Comparison of ENCODE assay signal across 31 cellular contexts in genomic region chr7:74071121-74071520, GRCh38. TPM values are rescaled to one million over a fixed set of nuclear protein-coding genes. Genes with fewer than 3 reads are reported as not detected.
"Had no signal": no experiment of that assay in that cellular context is flagged by ENCODE, and none has a peak within 500 bp of the region (broad histone marks: within the 10 kb centered on the region; RNA-seq: fewer than 3 reads in every experiment).

No MANE protein-coding gene starts in this region.

- H3K9me3 ChIP-seq: esophagus muscularis mucosa, gastroesophageal sphincter, heart right ventricle had no signal

- H3K4me1 Mint-ChIP-seq: activated CD4-positive, alpha-beta T cell treated with anti-CD3 and anti-CD28 coated beads for 36 hours; activated T-helper 17 cell treated with anti-CD3 and anti-CD28 coated beads, Interleukin-2, amount 50 U/mL, for 72 hours; central memory CD8-positive, alpha-beta T cell had no signal

- H3K27me3 Mint-ChIP-seq: activated CD4-positive, alpha-beta T cell treated with anti-CD3 and anti-CD28 coated beads for 36 hours; activated CD8-positive, alpha-beta memory T cell treated with anti-CD3 and anti-CD28 coated beads, Interleukin-2, amount 10 ng/mL, durations not matched to agents 7 days and 5 days; activated naive CD8-positive, alpha-beta T cell; activated T-helper 17 cell treated with anti-CD3 and anti-CD28 coated beads, Interleukin-2, amount 50 U/mL, for 72 hours; central memory CD8-positive, alpha-beta T cell; effector memory CD8-positive, alpha-beta T cell had no signal

- H3K27ac ChIP-seq: brain microvascular endothelial cell, esophagus muscularis mucosa, foreskin keratinocyte, heart right ventricle had no signal

- H3K27me3 ChIP-seq: brain microvascular endothelial cell, esophagus muscularis mucosa, foreskin keratinocyte, gastroesophageal sphincter, heart right ventricle had no signal

- DNase-seq: activated CD4-positive, alpha-beta T cell treated with anti-CD3 and anti-CD28 coated beads for 36 hours; activated CD4-positive, alpha-beta T cell treated with anti-CD3 and anti-CD28 coated beads, Interleukin-2, amount 50 U/mL, for 1 hour; activated CD4-positive, alpha-beta T cell treated with anti-CD3 and anti-CD28 coated beads, Interleukin-2, amount 50 U/mL, for 48 hours; activated CD4-positive, CD25-positive, alpha-beta regulatory T cell; activated CD4-positive, CD25-positive, alpha-beta regulatory T cell treated with anti-CD3 and anti-CD28 coated beads, Interleukin-2, amount 50 U/mL, for 72 hours; activated CD8-positive, alpha-beta memory T cell treated with anti-CD3 and anti-CD28 coated beads, Interleukin-2, amount 10 ng/mL, durations not matched to agents 7 days and 5 days; activated CD8-positive, alpha-beta memory T cell treated with anti-CD3 and anti-CD28 coated beads, Interleukin-2, amount 50 U/mL, for 4 hours; activated CD8-positive, alpha-beta T cell treated with anti-CD3 and anti-CD28 coated beads, Interleukin-2, amount 10 ng/mL, durations not matched to agents 7 days and 5 days; activated effector memory CD4-positive, alpha-beta T cell treated with Interleukin-2 at 50 U/mL for 16 hours; activated gamma-delta T cell treated with Interleukin-2 at 50 U/mL for 16 hours; activated naive CD4-positive, alpha-beta T cell treated with anti-CD3 and anti-CD28 coated beads, Interleukin-2, amount 50 U/mL, for 16 hours; activated naive CD4-positive, alpha-beta T cell treated with Interleukin-2 at 50 U/mL for 16 hours; activated T-cell treated with anti-CD3 and anti-CD28 coated beads, Interleukin-2, amount 50 U/mL, for 1 hour; activated T-cell treated with anti-CD3 and anti-CD28 coated beads, Interleukin-2, amount 50 U/mL, for 72 hours; amniotic stem cell; anterior cingulate cortex; brain microvascular endothelial cell; cortex of kidney; dermis blood vessel endothelial cell; effector CD4-positive, alpha-beta T cell; effector memory CD8-positive, alpha-beta T cell; erythroblast; foreskin keratinocyte; heart right ventricle; T-helper 2 cell had no signal

- H3K4me3 Mint-ChIP-seq: activated CD4-positive, alpha-beta T cell treated with anti-CD3 and anti-CD28 coated beads for 36 hours; activated CD8-positive, alpha-beta memory T cell treated with anti-CD3 and anti-CD28 coated beads, Interleukin-2, amount 10 ng/mL, durations not matched to agents 7 days and 5 days; activated CD8-positive, alpha-beta T cell treated with anti-CD3 and anti-CD28 coated beads, Interleukin-2, amount 10 ng/mL, durations not matched to agents 7 days and 5 days; activated naive CD8-positive, alpha-beta T cell; activated T-cell treated with anti-CD3 and anti-CD28 coated beads, Interleukin-2, amount 50 U/mL, for 72 hours; activated T-helper 17 cell treated with anti-CD3 and anti-CD28 coated beads, Interleukin-2, amount 50 U/mL, for 72 hours; central memory CD8-positive, alpha-beta T cell; effector memory CD8-positive, alpha-beta T cell had no signal

- H3K27ac Mint-ChIP-seq: activated CD4-positive, alpha-beta T cell treated with anti-CD3 and anti-CD28 coated beads for 36 hours; activated CD8-positive, alpha-beta memory T cell treated with anti-CD3 and anti-CD28 coated beads, Interleukin-2, amount 10 ng/mL, durations not matched to agents 7 days and 5 days; activated CD8-positive, alpha-beta T cell treated with anti-CD3 and anti-CD28 coated beads, Interleukin-2, amount 10 ng/mL, durations not matched to agents 7 days and 5 days; activated naive CD8-positive, alpha-beta T cell; activated T-cell treated with anti-CD3 and anti-CD28 coated beads, Interleukin-2, amount 50 U/mL, for 72 hours; activated T-helper 17 cell treated with anti-CD3 and anti-CD28 coated beads, Interleukin-2, amount 50 U/mL, for 72 hours; effector memory CD8-positive, alpha-beta T cell had no signal

- H3K4me1 ChIP-seq: foreskin keratinocyte, gastroesophageal sphincter, heart right ventricle had no signal

- H3K36me3 Mint-ChIP-seq: activated CD8-positive, alpha-beta memory T cell treated with anti-CD3 and anti-CD28 coated beads, Interleukin-2, amount 10 ng/mL, durations not matched to agents 7 days and 5 days; activated naive CD8-positive, alpha-beta T cell had no signal

- H3K4me3 ChIP-seq: esophagus muscularis mucosa, gastroesophageal sphincter, heart right ventricle had no signal

- H3K36me3 ChIP-seq: brain microvascular endothelial cell had no signal

- H3K9me3 Mint-ChIP-seq: activated T-cell treated with anti-CD3 and anti-CD28 coated beads, Interleukin-2, amount 50 U/mL, for 72 hours; activated T-helper 17 cell treated with anti-CD3 and anti-CD28 coated beads, Interleukin-2, amount 50 U/mL, for 72 hours; central memory CD8-positive, alpha-beta T cell; effector memory CD8-positive, alpha-beta T cell had no signal

RNA-seq across cellular contexts. Expression of gene ELN, which starts 43.1 kb away (rescaled TPM):
- total RNA-seq: activated CD4-positive, alpha-beta T cell treated with anti-CD3 and anti-CD28 coated beads for 36 hours; activated CD8-positive, alpha-beta memory T cell treated with anti-CD3 and anti-CD28 coated beads, Interleukin-2, amount 10 ng/mL, durations not matched to agents 7 days and 5 days; activated CD8-positive, alpha-beta T cell treated with anti-CD3 and anti-CD28 coated beads, Interleukin-2, amount 10 ng/mL, durations not matched to agents 7 days and 5 days; activated T-cell treated with anti-CD3 and anti-CD28 coated beads, Interleukin-2, amount 50 U/mL, for 72 hours; activated T-helper 17 cell treated with anti-CD3 and anti-CD28 coated beads, Interleukin-2, amount 50 U/mL, for 72 hours; foreskin keratinocyte; T-helper 1 cell treated with Interleukin-12 subunit alpha and Interleukin-12 subunit beta and Interleukin-4 antibody, amounts not matched to agents 30 ng/mL and 1 ng/mL, for 36 hours had no signal
- polyA plus RNA-seq: foreskin keratinocyte had no signal
